In the genomic region with DNA sequence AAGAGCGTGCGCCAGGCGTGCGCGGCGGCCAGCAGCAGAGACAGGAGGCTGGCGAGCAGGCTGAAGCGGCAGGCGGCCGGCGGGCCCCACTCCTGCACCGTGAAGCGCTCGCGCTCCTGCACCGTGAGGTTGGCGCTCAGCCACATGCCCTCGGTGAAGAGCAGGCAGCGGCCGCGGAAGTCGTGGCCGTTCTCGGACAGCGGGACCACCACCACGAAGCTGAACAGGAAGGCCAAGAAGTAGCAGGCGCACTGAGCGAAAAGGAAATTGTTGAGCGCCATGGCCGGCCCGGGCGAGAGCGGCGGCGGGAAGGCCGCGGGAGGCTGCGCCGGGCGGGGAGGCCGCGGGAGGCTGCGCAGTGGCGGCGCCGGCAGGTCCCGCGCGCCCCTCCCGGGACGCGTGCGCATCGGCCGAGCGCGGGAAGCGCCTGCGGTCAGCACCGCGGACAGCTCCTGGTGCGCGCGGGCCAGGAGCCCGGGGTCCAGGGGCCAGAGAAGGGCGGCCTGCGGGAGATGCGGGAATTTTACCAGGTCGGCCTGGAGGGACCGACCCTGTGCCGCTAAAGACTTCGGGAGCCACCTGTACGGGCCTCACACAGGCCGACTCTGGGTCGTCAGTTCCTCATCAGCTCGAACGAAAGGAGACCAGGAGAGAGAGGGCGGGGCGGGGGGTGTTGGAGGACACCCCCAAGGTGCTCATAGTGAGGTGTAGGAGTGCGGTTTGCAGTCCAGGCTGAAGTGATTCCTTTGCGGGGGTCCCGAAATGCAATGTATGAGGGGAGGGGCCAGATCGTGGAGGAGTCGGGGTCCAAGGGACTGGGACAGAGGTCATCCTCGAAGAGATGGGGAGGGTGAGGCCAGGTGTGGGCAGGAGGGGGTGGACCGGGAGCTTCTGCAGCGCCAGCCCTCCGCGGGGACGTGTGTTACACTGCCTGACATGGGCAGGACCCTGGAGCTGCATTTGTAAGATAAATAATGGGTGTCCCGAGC, we compare ENCODE assay signal across 1 cellular context.
A peak's percentile ranks its signal among the peaks of the same experiment; 100 is the strongest.
TF ChIP-seq lines count a peak whose summit lies in the region.

A gene (minus strand): TSS at position 312 of the 989 bp plus-strand sequence. CDS start 31 bp downstream, at position 281.

TF ChIP-seq in HepG2, 621 proteins besides CTCF, POLR2A, EP300 and RAD21 (continued from another document and continues in another):
- TF ChIP-seq, protein P1, sequence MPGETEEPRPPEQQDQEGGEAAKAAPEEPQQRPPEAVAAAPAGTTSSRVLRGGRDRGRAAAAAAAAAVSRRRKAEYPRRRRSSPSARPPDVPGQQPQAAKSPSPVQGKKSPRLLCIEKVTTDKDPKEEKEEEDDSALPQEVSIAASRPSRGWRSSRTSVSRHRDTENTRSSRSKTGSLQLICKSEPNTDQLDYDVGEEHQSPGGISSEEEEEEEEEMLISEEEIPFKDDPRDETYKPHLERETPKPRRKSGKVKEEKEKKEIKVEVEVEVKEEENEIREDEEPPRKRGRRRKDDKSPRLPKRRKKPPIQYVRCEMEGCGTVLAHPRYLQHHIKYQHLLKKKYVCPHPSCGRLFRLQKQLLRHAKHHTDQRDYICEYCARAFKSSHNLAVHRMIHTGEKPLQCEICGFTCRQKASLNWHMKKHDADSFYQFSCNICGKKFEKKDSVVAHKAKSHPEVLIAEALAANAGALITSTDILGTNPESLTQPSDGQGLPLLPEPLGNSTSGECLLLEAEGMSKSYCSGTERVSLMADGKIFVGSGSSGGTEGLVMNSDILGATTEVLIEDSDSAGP (CRISPR knock-in tag; IDR thresholded peaks at IDR 0.05; ENCODE audit: borderline replicate concordance) = no peak
- TF ChIP-seq PAX8 (CRISPR knock-in tag; IDR thresholded peaks at IDR 0.05; ENCODE audit: borderline replicate concordance) (0 out of 2 replicates have a peak, but pooled peaks have one; percentile 67), GTF2F1 (IDR thresholded peaks at IDR 0.05; ENCODE audit: low read length) (no peak), ZFP37 (CRISPR knock-in tag; IDR thresholded peaks at IDR 0.05; ENCODE audit: borderline replicate concordance) (no peak), HNF4G (IDR thresholded peaks at IDR 0.05; ENCODE audit: borderline replicate concordance, low read depth, low read length) (no peak), HNF4G (CRISPR knock-in tag; IDR thresholded peaks at IDR 0.05; ENCODE audit: borderline replicate concordance, low read depth) (no peak), KDM4B (CRISPR knock-in tag; IDR thresholded peaks at IDR 0.05) (no peak), ZNF788 (CRISPR knock-in tag; IDR thresholded peaks at IDR 0.05; ENCODE audit: borderline replicate concordance) (no peak), FOSL2 (CRISPR knock-in tag; IDR thresholded peaks at IDR 0.05) (no peak), SIN3A (IDR thresholded peaks at IDR 0.05; ENCODE audit: borderline replicate concordance, low read depth, low read length) (no peak), MZF1 (CRISPR knock-in tag; IDR thresholded peaks at IDR 0.05; ENCODE audit: borderline replicate concordance) (no peak), ZSCAN30 (CRISPR knock-in tag; IDR thresholded peaks at IDR 0.05) (no peak), AGO2 (optimal IDR thresholded peaks at IDR 0.05; ENCODE audit: low read depth, low read length) (no peak), HHEX (CRISPR knock-in tag; IDR thresholded peaks at IDR 0.05) (no peak), HOXA9 (CRISPR knock-in tag; IDR thresholded peaks at IDR 0.05; ENCODE audit: borderline replicate concordance) (peak; percentile 47; the same call in 1 of the 2 replicates), KLF6 (CRISPR knock-in tag; IDR thresholded peaks at IDR 0.05) (0 out of 2 replicates have a peak, but pooled peaks have one; percentile 48), WIZ (CRISPR knock-in tag; IDR thresholded peaks at IDR 0.05) (0 out of 2 replicates have a peak, but pooled peaks have one; percentile 73), ZNF564 (CRISPR knock-in tag; IDR thresholded peaks at IDR 0.05) (no peak), YEATS4 (CRISPR knock-in tag; IDR thresholded peaks at IDR 0.05; ENCODE audit: borderline replicate concordance) (0 out of 2 replicates have a peak, but pooled peaks have one; percentile 21), SP140L (CRISPR knock-in tag; IDR thresholded peaks at IDR 0.05; ENCODE audit: borderline replicate concordance) (no peak), NR2F2 (IDR thresholded peaks at IDR 0.05; ENCODE audit: borderline replicate concordance, low read depth) (no peak), EED (CRISPR knock-in tag; IDR thresholded peaks at IDR 0.05) (no peak), ZNF256 (CRISPR knock-in tag; conservative IDR thresholded peaks at IDR 0.05) (no peak), ZNF274 (CRISPR knock-in tag; IDR thresholded peaks at IDR 0.05) (0 out of 2 replicates have a peak, but pooled peaks have one; percentile 61), ZMYM3 (CRISPR knock-in tag; IDR thresholded peaks at IDR 0.05) (no peak), ZNF354B (CRISPR knock-in tag; IDR thresholded peaks at IDR 0.05) (no peak), EZH2 (conservative IDR thresholded peaks at IDR 0.05; ENCODE audit: low read depth, low read length) (no peak), ZNF446 (CRISPR knock-in tag; IDR thresholded peaks at IDR 0.05) (no peak; the same call in 1 of the 2 replicates), SRSF1 (optimal IDR thresholded peaks at IDR 0.05; ENCODE audit: low read depth, low read length) (no peak), ZNF660 (CRISPR knock-in tag; IDR thresholded peaks at IDR 0.05; ENCODE audit: borderline replicate concordance, low read depth) (no peak)
- TF ChIP-seq, protein P2, sequence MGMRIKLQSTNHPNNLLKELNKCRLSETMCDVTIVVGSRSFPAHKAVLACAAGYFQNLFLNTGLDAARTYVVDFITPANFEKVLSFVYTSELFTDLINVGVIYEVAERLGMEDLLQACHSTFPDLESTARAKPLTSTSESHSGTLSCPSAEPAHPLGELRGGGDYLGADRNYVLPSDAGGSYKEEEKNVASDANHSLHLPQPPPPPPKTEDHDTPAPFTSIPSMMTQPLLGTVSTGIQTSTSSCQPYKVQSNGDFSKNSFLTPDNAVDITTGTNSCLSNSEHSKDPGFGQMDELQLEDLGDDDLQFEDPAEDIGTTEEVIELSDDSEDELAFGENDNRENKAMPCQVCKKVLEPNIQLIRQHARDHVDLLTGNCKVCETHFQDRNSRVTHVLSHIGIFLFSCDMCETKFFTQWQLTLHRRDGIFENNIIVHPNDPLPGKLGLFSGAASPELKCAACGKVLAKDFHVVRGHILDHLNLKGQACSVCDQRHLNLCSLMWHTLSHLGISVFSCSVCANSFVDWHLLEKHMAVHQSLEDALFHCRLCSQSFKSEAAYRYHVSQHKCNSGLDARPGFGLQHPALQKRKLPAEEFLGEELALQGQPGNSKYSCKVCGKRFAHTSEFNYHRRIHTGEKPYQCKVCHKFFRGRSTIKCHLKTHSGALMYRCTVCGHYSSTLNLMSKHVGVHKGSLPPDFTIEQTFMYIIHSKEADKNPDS (CRISPR knock-in tag; IDR thresholded peaks at IDR 0.05) = no peak
- TF ChIP-seq, protein P3, sequence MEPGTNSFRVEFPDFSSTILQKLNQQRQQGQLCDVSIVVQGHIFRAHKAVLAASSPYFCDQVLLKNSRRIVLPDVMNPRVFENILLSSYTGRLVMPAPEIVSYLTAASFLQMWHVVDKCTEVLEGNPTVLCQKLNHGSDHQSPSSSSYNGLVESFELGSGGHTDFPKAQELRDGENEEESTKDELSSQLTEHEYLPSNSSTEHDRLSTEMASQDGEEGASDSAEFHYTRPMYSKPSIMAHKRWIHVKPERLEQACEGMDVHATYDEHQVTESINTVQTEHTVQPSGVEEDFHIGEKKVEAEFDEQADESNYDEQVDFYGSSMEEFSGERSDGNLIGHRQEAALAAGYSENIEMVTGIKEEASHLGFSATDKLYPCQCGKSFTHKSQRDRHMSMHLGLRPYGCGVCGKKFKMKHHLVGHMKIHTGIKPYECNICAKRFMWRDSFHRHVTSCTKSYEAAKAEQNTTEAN (CRISPR knock-in tag; conservative IDR thresholded peaks at IDR 0.05) = peak; percentile 65; the same call in 1 of the 2 replicates
- TF ChIP-seq, protein P4, sequence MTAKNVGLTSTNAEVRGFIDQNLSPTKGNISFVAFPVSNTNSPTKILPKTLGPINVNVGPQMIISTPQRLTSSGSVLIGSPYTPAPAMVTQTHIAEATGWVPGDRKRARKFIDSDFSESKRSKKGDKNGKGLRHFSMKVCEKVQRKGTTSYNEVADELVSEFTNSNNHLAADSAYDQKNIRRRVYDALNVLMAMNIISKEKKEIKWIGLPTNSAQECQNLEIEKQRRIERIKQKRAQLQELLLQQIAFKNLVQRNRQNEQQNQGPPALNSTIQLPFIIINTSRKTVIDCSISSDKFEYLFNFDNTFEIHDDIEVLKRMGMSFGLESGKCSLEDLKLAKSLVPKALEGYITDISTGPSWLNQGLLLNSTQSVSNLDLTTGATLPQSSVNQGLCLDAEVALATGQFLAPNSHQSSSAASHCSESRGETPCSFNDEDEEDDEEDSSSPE (CRISPR knock-in tag; IDR thresholded peaks at IDR 0.05) = peak; percentile 85
- TF ChIP-seq, protein P5, sequence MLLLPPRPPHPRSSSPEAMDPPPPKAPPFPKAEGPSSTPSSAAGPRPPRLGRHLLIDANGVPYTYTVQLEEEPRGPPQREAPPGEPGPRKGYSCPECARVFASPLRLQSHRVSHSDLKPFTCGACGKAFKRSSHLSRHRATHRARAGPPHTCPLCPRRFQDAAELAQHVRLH (CRISPR knock-in tag; IDR thresholded peaks at IDR 0.05; ENCODE audit: borderline replicate concordance, low read depth) = 0 out of 2 replicates have a peak, but pooled peaks have one; percentile 35
- TF ChIP-seq, protein P6, sequence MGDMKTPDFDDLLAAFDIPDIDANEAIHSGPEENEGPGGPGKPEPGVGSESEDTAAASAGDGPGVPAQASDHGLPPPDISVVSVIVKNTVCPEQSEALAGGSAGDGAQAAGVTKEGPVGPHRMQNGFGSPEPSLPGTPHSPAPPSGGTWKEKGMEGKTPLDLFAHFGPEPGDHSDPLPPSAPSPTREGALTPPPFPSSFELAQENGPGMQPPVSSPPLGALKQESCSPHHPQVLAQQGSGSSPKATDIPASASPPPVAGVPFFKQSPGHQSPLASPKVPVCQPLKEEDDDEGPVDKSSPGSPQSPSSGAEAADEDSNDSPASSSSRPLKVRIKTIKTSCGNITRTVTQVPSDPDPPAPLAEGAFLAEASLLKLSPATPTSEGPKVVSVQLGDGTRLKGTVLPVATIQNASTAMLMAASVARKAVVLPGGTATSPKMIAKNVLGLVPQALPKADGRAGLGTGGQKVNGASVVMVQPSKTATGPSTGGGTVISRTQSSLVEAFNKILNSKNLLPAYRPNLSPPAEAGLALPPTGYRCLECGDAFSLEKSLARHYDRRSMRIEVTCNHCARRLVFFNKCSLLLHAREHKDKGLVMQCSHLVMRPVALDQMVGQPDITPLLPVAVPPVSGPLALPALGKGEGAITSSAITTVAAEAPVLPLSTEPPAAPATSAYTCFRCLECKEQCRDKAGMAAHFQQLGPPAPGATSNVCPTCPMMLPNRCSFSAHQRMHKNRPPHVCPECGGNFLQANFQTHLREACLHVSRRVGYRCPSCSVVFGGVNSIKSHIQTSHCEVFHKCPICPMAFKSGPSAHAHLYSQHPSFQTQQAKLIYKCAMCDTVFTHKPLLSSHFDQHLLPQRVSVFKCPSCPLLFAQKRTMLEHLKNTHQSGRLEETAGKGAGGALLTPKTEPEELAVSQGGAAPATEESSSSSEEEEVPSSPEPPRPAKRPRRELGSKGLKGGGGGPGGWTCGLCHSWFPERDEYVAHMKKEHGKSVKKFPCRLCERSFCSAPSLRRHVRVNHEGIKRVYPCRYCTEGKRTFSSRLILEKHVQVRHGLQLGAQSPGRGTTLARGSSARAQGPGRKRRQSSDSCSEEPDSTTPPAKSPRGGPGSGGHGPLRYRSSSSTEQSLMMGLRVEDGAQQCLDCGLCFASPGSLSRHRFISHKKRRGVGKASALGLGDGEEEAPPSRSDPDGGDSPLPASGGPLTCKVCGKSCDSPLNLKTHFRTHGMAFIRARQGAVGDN (CRISPR knock-in tag; IDR thresholded peaks at IDR 0.05) = peak; percentile 50
- TF ChIP-seq, protein P7, sequence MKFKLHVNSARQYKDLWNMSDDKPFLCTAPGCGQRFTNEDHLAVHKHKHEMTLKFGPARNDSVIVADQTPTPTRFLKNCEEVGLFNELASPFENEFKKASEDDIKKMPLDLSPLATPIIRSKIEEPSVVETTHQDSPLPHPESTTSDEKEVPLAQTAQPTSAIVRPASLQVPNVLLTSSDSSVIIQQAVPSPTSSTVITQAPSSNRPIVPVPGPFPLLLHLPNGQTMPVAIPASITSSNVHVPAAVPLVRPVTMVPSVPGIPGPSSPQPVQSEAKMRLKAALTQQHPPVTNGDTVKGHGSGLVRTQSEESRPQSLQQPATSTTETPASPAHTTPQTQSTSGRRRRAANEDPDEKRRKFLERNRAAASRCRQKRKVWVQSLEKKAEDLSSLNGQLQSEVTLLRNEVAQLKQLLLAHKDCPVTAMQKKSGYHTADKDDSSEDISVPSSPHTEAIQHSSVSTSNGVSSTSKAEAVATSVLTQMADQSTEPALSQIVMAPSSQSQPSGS (CRISPR knock-in tag; IDR thresholded peaks at IDR 0.05) = no peak
- TF ChIP-seq, protein P8, sequence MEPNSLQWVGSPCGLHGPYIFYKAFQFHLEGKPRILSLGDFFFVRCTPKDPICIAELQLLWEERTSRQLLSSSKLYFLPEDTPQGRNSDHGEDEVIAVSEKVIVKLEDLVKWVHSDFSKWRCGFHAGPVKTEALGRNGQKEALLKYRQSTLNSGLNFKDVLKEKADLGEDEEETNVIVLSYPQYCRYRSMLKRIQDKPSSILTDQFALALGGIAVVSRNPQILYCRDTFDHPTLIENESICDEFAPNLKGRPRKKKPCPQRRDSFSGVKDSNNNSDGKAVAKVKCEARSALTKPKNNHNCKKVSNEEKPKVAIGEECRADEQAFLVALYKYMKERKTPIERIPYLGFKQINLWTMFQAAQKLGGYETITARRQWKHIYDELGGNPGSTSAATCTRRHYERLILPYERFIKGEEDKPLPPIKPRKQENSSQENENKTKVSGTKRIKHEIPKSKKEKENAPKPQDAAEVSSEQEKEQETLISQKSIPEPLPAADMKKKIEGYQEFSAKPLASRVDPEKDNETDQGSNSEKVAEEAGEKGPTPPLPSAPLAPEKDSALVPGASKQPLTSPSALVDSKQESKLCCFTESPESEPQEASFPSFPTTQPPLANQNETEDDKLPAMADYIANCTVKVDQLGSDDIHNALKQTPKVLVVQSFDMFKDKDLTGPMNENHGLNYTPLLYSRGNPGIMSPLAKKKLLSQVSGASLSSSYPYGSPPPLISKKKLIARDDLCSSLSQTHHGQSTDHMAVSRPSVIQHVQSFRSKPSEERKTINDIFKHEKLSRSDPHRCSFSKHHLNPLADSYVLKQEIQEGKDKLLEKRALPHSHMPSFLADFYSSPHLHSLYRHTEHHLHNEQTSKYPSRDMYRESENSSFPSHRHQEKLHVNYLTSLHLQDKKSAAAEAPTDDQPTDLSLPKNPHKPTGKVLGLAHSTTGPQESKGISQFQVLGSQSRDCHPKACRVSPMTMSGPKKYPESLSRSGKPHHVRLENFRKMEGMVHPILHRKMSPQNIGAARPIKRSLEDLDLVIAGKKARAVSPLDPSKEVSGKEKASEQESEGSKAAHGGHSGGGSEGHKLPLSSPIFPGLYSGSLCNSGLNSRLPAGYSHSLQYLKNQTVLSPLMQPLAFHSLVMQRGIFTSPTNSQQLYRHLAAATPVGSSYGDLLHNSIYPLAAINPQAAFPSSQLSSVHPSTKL (CRISPR knock-in tag; IDR thresholded peaks at IDR 0.05) = 0 out of 2 replicates have a peak, but pooled peaks have one; percentile 9
- TF ChIP-seq, protein P9, sequence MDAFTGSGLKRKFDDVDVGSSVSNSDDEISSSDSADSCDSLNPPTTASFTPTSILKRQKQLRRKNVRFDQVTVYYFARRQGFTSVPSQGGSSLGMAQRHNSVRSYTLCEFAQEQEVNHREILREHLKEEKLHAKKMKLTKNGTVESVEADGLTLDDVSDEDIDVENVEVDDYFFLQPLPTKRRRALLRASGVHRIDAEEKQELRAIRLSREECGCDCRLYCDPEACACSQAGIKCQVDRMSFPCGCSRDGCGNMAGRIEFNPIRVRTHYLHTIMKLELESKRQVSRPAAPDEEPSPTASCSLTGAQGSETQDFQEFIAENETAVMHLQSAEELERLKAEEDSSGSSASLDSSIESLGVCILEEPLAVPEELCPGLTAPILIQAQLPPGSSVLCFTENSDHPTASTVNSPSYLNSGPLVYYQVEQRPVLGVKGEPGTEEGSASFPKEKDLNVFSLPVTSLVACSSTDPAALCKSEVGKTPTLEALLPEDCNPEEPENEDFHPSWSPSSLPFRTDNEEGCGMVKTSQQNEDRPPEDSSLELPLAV (CRISPR knock-in tag; conservative IDR thresholded peaks at IDR 0.05; ENCODE audit: low read depth) = no peak
